1 cellular context compared by ENCODE assay signal in the genomic region with DNA sequence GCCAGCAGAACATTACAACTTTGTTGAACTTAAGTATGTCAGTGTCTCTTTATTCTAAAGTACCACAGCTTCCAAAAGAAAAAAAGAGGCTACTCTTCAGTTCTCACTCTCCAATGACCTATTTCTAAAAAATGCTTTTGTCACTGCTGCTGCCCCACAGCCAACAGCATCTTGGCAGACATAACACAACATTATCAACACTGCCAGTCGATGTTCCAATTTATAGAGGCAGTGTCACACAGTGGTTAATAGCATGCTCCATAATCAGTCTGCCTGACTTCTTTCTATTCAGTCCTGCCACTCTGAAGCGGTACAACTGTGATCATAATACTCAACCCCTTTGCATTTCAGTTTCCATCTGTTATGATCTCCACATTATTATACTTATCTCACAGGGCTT.
TF ChIP-seq lines count a peak whose summit lies in the region.

No MANE protein-coding gene starts in this region.

TF ChIP-seq in HepG2, 621 proteins besides CTCF, POLR2A, EP300 and RAD21:
- TF ChIP-seq IKZF1 (IDR thresholded peaks at IDR 0.05) (no peak), SMARCE1 (IDR thresholded peaks at IDR 0.05; ENCODE audit: borderline replicate concordance) (no peak), SPEN (CRISPR knock-in tag; IDR thresholded peaks at IDR 0.05; ENCODE audit: low read depth) (no peak), ZFP36L2 (CRISPR knock-in tag; IDR thresholded peaks at IDR 0.05) (no peak), ERF (CRISPR knock-in tag; IDR thresholded peaks at IDR 0.05) (no peak), ZNF660 (CRISPR knock-in tag; IDR thresholded peaks at IDR 0.05; ENCODE audit: borderline replicate concordance, low read depth) (no peak), ZNF33A (CRISPR knock-in tag; IDR thresholded peaks at IDR 0.05; ENCODE audit: borderline replicate concordance) (no peak)
